In the genomic region with DNA sequence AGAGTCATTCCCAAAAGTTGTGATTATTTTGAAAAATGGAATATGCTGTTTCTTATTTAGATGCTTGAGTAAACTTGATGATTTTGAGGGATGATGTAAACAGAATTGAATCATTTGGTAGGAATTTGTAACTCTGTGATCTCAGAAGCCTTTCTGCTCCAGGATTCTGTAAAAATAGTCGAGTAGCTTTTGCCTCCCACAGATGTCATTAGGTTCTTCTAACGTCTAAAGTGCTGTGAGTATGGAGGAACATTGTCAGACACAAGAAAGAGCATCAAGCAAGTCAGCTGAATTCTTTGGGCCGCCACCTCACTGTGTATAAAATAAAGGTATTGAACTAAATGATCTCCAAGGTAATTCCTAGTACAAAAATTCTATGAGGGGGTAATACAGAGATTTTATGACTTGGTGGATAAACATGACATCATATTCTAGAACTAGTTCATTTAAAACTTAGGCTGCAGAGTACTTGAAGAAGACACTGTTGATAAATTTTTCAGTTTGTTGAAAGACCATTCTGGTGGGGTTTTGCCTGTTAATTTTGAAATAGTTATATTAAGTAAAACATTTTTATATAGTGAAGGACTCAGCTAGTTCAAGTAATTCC, we compare ENCODE assay signal across 9 cellular contexts. TPM values are rescaled to one million over a fixed set of nuclear protein-coding genes. Genes with fewer than 3 reads are reported as not detected.
DNase-seq lines count a peak whose midpoint lies in the region; ATAC-seq and TF ChIP-seq lines count a peak whose summit lies in the region.
"Had no signal": no experiment of that assay in that cellular context is flagged by ENCODE, and none has a peak within 500 bp of the region (broad histone marks: within the 10 kb centered on the region; RNA-seq: fewer than 3 reads in every experiment).

No MANE protein-coding gene starts in this region.

- H3K4me1 ChIP-seq in gastrocnemius medialis, result peaks cover 14 to 19% of the 10 kb centered on the region in 2 donors

- no peak overlapping the region for H3K4me3 ChIP-seq in gastrocnemius medialis

- peak; percentile 73 for DNase-seq in EH (ENCODE audit: low read depth)
- DNase-seq in RPMI7951 (ENCODE audit: low read depth), result peak; percentile 49
- no peak for DNase-seq in epithelial cell of prostate (ENCODE audit: low read depth, low spot score)
- no peak for DNase-seq in gastrocnemius medialis
- no peak for DNase-seq in NCI-H2227 treated with DMSO at 0.1 percent for 48 hours (lab: John Stamatoyannopoulos, UW)
- DNase-seq in NCI-H510A treated with DMSO at 0.1 percent for 48 hours (lab: John Stamatoyannopoulos, UW), result no peak
- no peak for DNase-seq in erythroblast (lab: John Stamatoyannopoulos, UW)
- DNase-seq: cortex of kidney had no signal

- in situ Hi-C loops in gastrocnemius medialis (cut with MboI; ENCODE audit: low sequenced_read_pairs in 4 of 4), result no loop called here

- no peaks in the 10 kb centered on the region for H3K9me3 ChIP-seq in gastrocnemius medialis

- peak overlapping the region; percentile 54 for H3K27ac ChIP-seq in epithelial cell of prostate
- peak overlapping the region; percentile 40 to 63 (median 55) for H3K27ac ChIP-seq in gastrocnemius medialis

- H3K27me3 ChIP-seq in gastrocnemius medialis, result no peaks in the 10 kb centered on the region

- ATAC-seq in gastrocnemius medialis (no peak), HG02678 (IDR thresholded peaks at IDR 0.05; ENCODE audit: unreplicated experiment) (no peak)

- intact Hi-C loops in gastrocnemius medialis (cut with DNase I; ENCODE audit: low total_unique reads), result no loop called here

- TF ChIP-seq CTCF in gastrocnemius medialis (IDR thresholded peaks at IDR 0.05 in 4 of 5, conservative IDR thresholded peaks at IDR 0.05 in 1 of 5), result no peak

- no peaks in the 10 kb centered on the region for H3K36me3 ChIP-seq in gastrocnemius medialis

- no peak for TF ChIP-seq POLR2A in gastrocnemius medialis (IDR thresholded peaks at IDR 0.05)
- TF ChIP-seq POLR2A in erythroblast (IDR thresholded peaks at IDR 0.05; ENCODE audit: low read length), result no peak

RNA-seq across cellular contexts. Expression of gene GPR183, which starts 1.4 kb away (rescaled TPM):
- 4.9 and 5.1 TPM in 2 replicates for total RNA-seq in RPMI7951 (2014; rRNA removed; shearing (Covaris generic))
- 1 to 10 TPM in 3 of 4 donors, under 1 TPM in 1; 0.49 to 3.4 (median 2.5) TPM for total RNA-seq in gastrocnemius medialis

RNA-seq across cellular contexts. Expression of gene GPR18, which starts 50.4 kb away (rescaled TPM):
- total RNA-seq in RPMI7951 (2014; rRNA removed; shearing (Covaris generic)), result not detected in 2 replicates
- not detected for total RNA-seq in gastrocnemius medialis

Comparison
In these comparisons a context has a peak if more than half of its experiments do, and no peak if none do; other contexts are left out.
1. DNase-seq: peak in EH (single experiment) and RPMI7951 (single experiment); none in epithelial cell of prostate (single experiment), gastrocnemius medialis (0 of 2), NCI-H2227 treated with DMSO at 0.1 percent for 48 hours (single experiment), NCI-H510A treated with DMSO at 0.1 percent for 48 hours (single experiment) and erythroblast (0 of 2).